In genomic region chr1:178019622-178020021, GRCh38 we compare ENCODE assay signal across 27 cellular contexts. TPM values are rescaled to one million over a fixed set of nuclear protein-coding genes. Genes with fewer than 3 reads are reported as not detected.
"Had no signal": no experiment of that assay in that cellular context is flagged by ENCODE, and none has a peak within 500 bp of the region (broad histone marks: within the 10 kb centered on the region; RNA-seq: fewer than 3 reads in every experiment).

No MANE protein-coding gene starts in this region.

- H3K9me3 ChIP-seq: gastrocnemius medialis, left lung, prostate gland, suprapubic skin, upper lobe of right lung, uterus had no signal

- H3K4me3 Mint-ChIP-seq: naive thymus-derived CD8-positive, alpha-beta T cell; nephron progenitor cell; stimulated activated naive CD8-positive, alpha-beta T cell treated with anti-CD3 and anti-CD28 coated beads, Interleukin-15, amount 100 ng/mL, for 72 hours had no signal

- H3K27ac ChIP-seq: coronary artery, gastrocnemius medialis, left lung, prostate gland, right atrium auricular region, suprapubic skin, transverse colon, upper lobe of right lung, uterus had no signal

- ATAC-seq: gastrocnemius medialis; left cardiac atrium; left lung; naive thymus-derived CD8-positive, alpha-beta T cell; sciatic nerve; stimulated activated naive CD8-positive, alpha-beta T cell treated with anti-CD3 and anti-CD28 coated beads, Interleukin-15, amount 100 ng/mL, for 72 hours; upper lobe of right lung had no signal

- H3K4me3 ChIP-seq: coronary artery, gastrocnemius medialis, left lung, prostate gland, right atrium auricular region, smooth muscle cell, suprapubic skin, transverse colon, upper lobe of right lung, uterus had no signal

- DNase-seq: dermis blood vessel endothelial cell; effector memory CD4-positive, alpha-beta T cell; erythroblast; gastrocnemius medialis; head of caudate nucleus; kidney; left cardiac atrium; left lung; mesendoderm; naive thymus-derived CD8-positive, alpha-beta T cell; nephron progenitor cell; nucleus accumbens; stimulated activated CD4-positive, alpha-beta T cell treated with anti-CD3 and anti-CD28 coated beads, Interleukin-12 subunit alpha, Interleukin-12 subunit beta, amount 100 ng/mL, for 4 hours; stimulated activated CD4-positive, alpha-beta T cell treated with anti-CD3 and anti-CD28 coated beads, Interleukin-1b, Interleukin-23, amount 100 ng/mL, for 48 hours; stimulated activated CD4-positive, alpha-beta T cell treated with anti-CD3 and anti-CD28 coated beads, Interleukin-4, amount 100 ng/mL, for 1 hour; stimulated activated CD8-positive, alpha-beta memory T cell treated with anti-CD3 and anti-CD28 coated beads, Interleukin-4, amount 100 ng/mL, for 48 hours; stimulated activated naive CD4-positive, alpha-beta T cell; stimulated activated naive CD8-positive, alpha-beta T cell treated with anti-CD3 and anti-CD28 coated beads, Interleukin-15, amount 100 ng/mL, for 72 hours; transverse colon; upper lobe of right lung; uterus had no signal

- H3K4me2 ChIP-seq: smooth muscle cell had no signal

- H3K27me3 ChIP-seq: gastrocnemius medialis, left lung, right atrium auricular region, suprapubic skin, transverse colon, upper lobe of right lung, uterus had no signal

- H3K4me1 ChIP-seq: gastrocnemius medialis, left lung, prostate gland, right atrium auricular region, suprapubic skin, upper lobe of right lung, uterus had no signal

- H3K4me1 Mint-ChIP-seq: naive thymus-derived CD8-positive, alpha-beta T cell; nephron progenitor cell; stimulated activated naive CD8-positive, alpha-beta T cell treated with anti-CD3 and anti-CD28 coated beads, Interleukin-15, amount 100 ng/mL, for 72 hours had no signal

- H3K27ac Mint-ChIP-seq: naive thymus-derived CD8-positive, alpha-beta T cell; nephron progenitor cell; stimulated activated naive CD8-positive, alpha-beta T cell treated with anti-CD3 and anti-CD28 coated beads, Interleukin-15, amount 100 ng/mL, for 72 hours had no signal

- H3K36me3 ChIP-seq: prostate gland, uterus had no signal

RNA-seq across cellular contexts. Expression of gene SEC16B, which starts 49.8 kb away (rescaled TPM):
- total RNA-seq: naive thymus-derived CD8-positive, alpha-beta T cell had no signal
- polyA plus RNA-seq: naive thymus-derived CD8-positive, alpha-beta T cell had no signal
